Comparison of ENCODE assay signal across 9 cellular contexts in the genomic region with DNA sequence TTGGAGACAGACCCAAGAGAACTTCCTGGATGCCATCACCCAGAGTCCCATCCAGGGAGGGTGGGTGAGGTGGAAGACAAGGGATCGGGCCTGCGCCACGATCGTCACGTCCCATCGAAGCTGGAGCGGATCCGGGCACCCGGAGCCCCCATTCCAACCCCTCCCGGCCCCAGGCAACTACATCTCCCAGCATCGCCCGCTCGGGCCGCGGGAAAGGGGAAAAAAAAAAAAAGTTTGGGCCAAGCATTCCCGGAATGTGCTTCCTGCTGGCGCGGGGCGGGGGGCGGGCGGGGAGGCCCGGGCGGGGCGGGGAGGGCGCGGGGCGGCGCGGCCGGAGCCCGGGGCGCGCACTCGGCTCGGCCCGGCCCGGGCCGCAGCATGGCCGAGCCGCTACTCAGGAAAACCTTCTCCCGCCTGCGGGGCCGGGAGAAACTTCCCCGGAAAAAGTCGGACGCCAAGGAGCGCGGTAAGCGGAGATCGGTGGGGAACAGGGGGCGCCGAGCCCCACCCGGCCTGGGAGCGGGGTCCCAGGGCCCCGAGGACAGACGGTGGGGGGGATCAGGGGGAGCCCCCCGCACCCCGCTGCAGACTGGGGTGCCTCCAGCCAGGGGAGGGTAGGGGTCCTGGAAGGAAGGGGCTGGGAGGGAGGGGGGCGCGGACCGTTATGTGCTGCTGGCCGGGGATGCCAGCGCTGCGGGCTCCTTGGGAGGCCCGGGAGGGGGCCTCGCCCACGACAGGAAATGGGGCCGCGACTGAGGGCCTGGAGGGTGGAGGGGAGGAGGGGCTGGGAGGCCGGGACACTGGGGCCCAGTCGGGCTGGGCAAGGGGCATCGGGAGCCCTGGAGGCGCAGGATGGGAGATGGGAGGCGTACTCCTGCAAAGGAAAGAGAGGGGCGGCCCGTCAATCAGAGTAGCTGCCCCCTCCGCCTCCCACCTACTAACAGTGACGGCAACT. TPM values are rescaled to one million over a fixed set of nuclear protein-coding genes. Genes with fewer than 3 reads are reported as not detected.
DNase-seq lines count a peak whose midpoint lies in the region; ATAC-seq, FAIRE-seq and TF ChIP-seq lines count a peak whose summit lies in the region.
"Had no signal": no experiment of that assay in that cellular context is flagged by ENCODE, and none has a peak within 500 bp of the region (broad histone marks: within the 10 kb centered on the region; RNA-seq: fewer than 3 reads in every experiment).

Gene SYDE1, plus strand, starts transcription at position 346 of the 955 bp plus-strand sequence. Its CDS starts 33 bp downstream, at position 379.

- ATAC-seq in GM19467 (IDR thresholded peaks at IDR 0.05; ENCODE audit: unreplicated experiment): no peak
- ATAC-seq: GM12878 had no signal

- intact Hi-C loops in kidney (cut with DNase I): no loop called here

- H3K4me3 ChIP-seq in cardiac fibroblast (replicated peaks in 1 of 2; ENCODE audit: low read depth in 2 of 2, low read length in 2 of 2) (peak within 1 kb of the TSS; percentile 82 to 84), kidney (ENCODE audit: low read length in 2 of 2) (peak within 1 kb of the TSS; percentile 80 to 84)
- H3K4me3 ChIP-seq: GM12878 had no signal

- peaks cover 0 to 9% of the 10 kb centered on the region in 2 donors for H3K4me1 ChIP-seq in kidney (ENCODE audit: control insufficient read depth in 1 of 2, insufficient read depth in 1 of 2, low read depth in 1 of 2, low read length in 2 of 2)

- FAIRE-seq in kidney (lab: Jason Lieb, UNC): no peak
- FAIRE-seq: GM12878 had no signal

- H3K27ac ChIP-seq in kidney (ENCODE audit: low read depth in 2 of 2, low read length in 2 of 2): peak within 1 kb of the TSS; percentile 81 to 82

- H3K9me3 ChIP-seq in kidney (ENCODE audit: control insufficient read depth in 1 of 2, low read length in 2 of 2): peaks cover 5 to 6% of the 10 kb centered on the region in 2 donors

- peaks cover 5 to 10% of the 10 kb centered on the region in 2 donors for H3K36me3 ChIP-seq in kidney (ENCODE audit: control insufficient read depth in 1 of 2, insufficient read depth in 2 of 2, low read length in 2 of 2)

- TF ChIP-seq CTCF in cardiac fibroblast (IDR thresholded peaks at IDR 0.05; ENCODE audit: low read depth, low read length) (no peak), kidney (IDR thresholded peaks at IDR 0.05; ENCODE audit: borderline replicate concordance, extremely low read depth, insufficient read depth) (no peak)

- DNase-seq in AG08395 (ENCODE audit: low spot score): peak; percentile 89
- peak; percentile 76 for DNase-seq in LHCN-M2 (ENCODE audit: low read depth)
- peak; percentile 73 to 82 for DNase-seq in cardiac fibroblast (ENCODE audit: low read depth in 2 of 2)
- DNase-seq in kidney: peak; percentile 89
- DNase-seq in stimulated activated CD4-positive, alpha-beta T cell treated with anti-CD3 and anti-CD28 coated beads, Interleukin-15, amount 100 ng/mL, for 24 hours: peak; percentile 66
- DNase-seq in NCI-H1105 (lab: John Stamatoyannopoulos, UW): no peak
- DNase-seq in COR-L47 (lab: John Stamatoyannopoulos, UW): no peak

- H3K9ac ChIP-seq in kidney (ENCODE audit: low read length in 2 of 2): peak within 1 kb of the TSS; percentile 77 to 92

RNA-seq across cellular contexts. Expression of gene SYDE1, which starts in this region (rescaled TPM):
- total RNA-seq in LHCN-M2 (2014; rRNA removed) (68.1 and 78.8 TPM in 2 replicates), kidney (26.9 TPM)
- 68.0 TPM for polyA plus RNA-seq in LHCN-M2 (2012)
- 13.9 TPM for polyA plus RNA-seq in kidney (ENCODE audit: insufficient read depth, low read depth, low replicate concordance)
- total RNA-seq: GM12878 had no signal
- polyA plus RNA-seq: GM12878 had no signal

Comparison
In these comparisons a context has a peak if more than half of its experiments do, and no peak if none do; other contexts are left out.
1. DNase-seq: peak in AG08395 (single experiment), LHCN-M2 (single experiment), cardiac fibroblast (2 of 2), kidney (single experiment) and stimulated activated CD4-positive, alpha-beta T cell treated with anti-CD3 and anti-CD28 coated beads, Interleukin-15, amount 100 ng/mL, for 24 hours (single experiment); none in NCI-H1105 (single experiment) and COR-L47 (single experiment).